Comparison of ENCODE assay signal across 23 cellular contexts in genomic region chr18:9997711-9998110, GRCh38.
DNase-seq lines count a peak whose midpoint lies in the region; TF ChIP-seq lines count a peak whose summit lies in the region.
"Had no signal": no experiment of that assay in that cellular context is flagged by ENCODE, and none has a peak within 500 bp of the region (broad histone marks: within the 10 kb centered on the region; RNA-seq: fewer than 3 reads in every experiment).

No MANE protein-coding gene starts in this region.

- 94% methylated on average over 1 of the region's 1 CpG for WGBS in esophagus muscularis mucosa

- H3K4me2 ChIP-seq in BLaER1 = no peak overlapping the region
- H3K4me2 ChIP-seq: A549 had no signal

- H3K9me3 ChIP-seq in BLaER1 (peaks cover 40% of the 10 kb centered on the region), esophagus muscularis mucosa (peaks cover 0 to 13% (median 0%) of the 10 kb centered on the region in 4 donors)
- H3K9me3 ChIP-seq: A549 had no signal

- peaks cover 16% of the 10 kb centered on the region for H3K9me3 Mint-ChIP-seq in activated T-helper 2 cell treated with anti-CD3 and anti-CD28 coated beads, Interferon-gamma antibody, Interleukin-2, Interleukin-4, amounts not matched to agents 10 μg/mL and 5 μg/mL and 100 μg/mL, durations not matched to agents 14 hours and 24 hours and 36 hours

- no peaks in the 10 kb centered on the region for H3K4me1 Mint-ChIP-seq in activated T-helper 2 cell treated with anti-CD3 and anti-CD28 coated beads, Interferon-gamma antibody, Interleukin-2, Interleukin-4, amounts not matched to agents 10 μg/mL and 5 μg/mL and 100 μg/mL, durations not matched to agents 14 hours and 24 hours and 36 hours (ENCODE audit: low read depth)
- H3K4me1 Mint-ChIP-seq: B cell; CD4-positive, CD25-positive, alpha-beta regulatory T cell; CD8-positive, alpha-beta memory T cell had no signal

- DNase-seq in esophagus muscularis mucosa (ENCODE audit: extremely low spot score) = peak; percentile 7
- peak; percentile 35 for DNase-seq in mesenteric fat pad (ENCODE audit: low spot score)
- no peak for DNase-seq in GM10266 (ENCODE audit: extremely low spot score)
- DNase-seq in activated T-helper 2 cell treated with anti-CD3 and anti-CD28 coated beads, Interferon-gamma antibody, Interleukin-2, Interleukin-4, amounts not matched to agents 10 μg/mL and 5 μg/mL and 100 μg/mL, durations not matched to agents 14 hours and 24 hours and 36 hours (ENCODE audit: low spot score) = no peak
- no peak for DNase-seq in NK-92 treated with Interleukin-12 subunit alpha and Interleukin-12 subunit beta, amount 100 ng/mL, for 24 hours (lab: John Stamatoyannopoulos, UW)
- DNase-seq: AML-193; C1 segment of cervical spinal cord; CD4-positive, alpha-beta memory T cell; CD4-positive, CD25-positive, alpha-beta regulatory T cell; CD8-positive, alpha-beta memory T cell; COR-L47; DMS 273 treated with DMSO at 0.1 percent for 48 hours; DMS153; DMS53; DMS79; DND-41; EL; GDM1 had no signal

- H3K27me3 Mint-ChIP-seq in activated T-helper 2 cell treated with anti-CD3 and anti-CD28 coated beads, Interferon-gamma antibody, Interleukin-2, Interleukin-4, amounts not matched to agents 10 μg/mL and 5 μg/mL and 100 μg/mL, durations not matched to agents 14 hours and 24 hours and 36 hours (ENCODE audit: low read depth) = peaks cover 9% of the 10 kb centered on the region

- no peaks in the 10 kb centered on the region for H3K36me3 Mint-ChIP-seq in activated T-helper 2 cell treated with anti-CD3 and anti-CD28 coated beads, Interferon-gamma antibody, Interleukin-2, Interleukin-4, amounts not matched to agents 10 μg/mL and 5 μg/mL and 100 μg/mL, durations not matched to agents 14 hours and 24 hours and 36 hours (ENCODE audit: low read depth)
- H3K36me3 Mint-ChIP-seq: CD4-positive, CD25-positive, alpha-beta regulatory T cell had no signal

- H3K4me3 ChIP-seq in BLaER1 = 0 out of 2 replicates have a peak overlapping the region, but pooled peaks have one; percentile 6
- H3K4me3 ChIP-seq in esophagus muscularis mucosa = no peak overlapping the region
- H3K4me3 ChIP-seq: A549 had no signal

- no peak overlapping the region for H3K27ac Mint-ChIP-seq in activated T-helper 2 cell treated with anti-CD3 and anti-CD28 coated beads, Interferon-gamma antibody, Interleukin-2, Interleukin-4, amounts not matched to agents 10 μg/mL and 5 μg/mL and 100 μg/mL, durations not matched to agents 14 hours and 24 hours and 36 hours
- H3K27ac Mint-ChIP-seq: B cell; CD4-positive, CD25-positive, alpha-beta regulatory T cell; CD8-positive, alpha-beta memory T cell had no signal

- H4K20me1 ChIP-seq in BLaER1 = no peaks in the 10 kb centered on the region

- no peak overlapping the region for H3K27ac ChIP-seq in BLaER1
- H3K27ac ChIP-seq in esophagus muscularis mucosa (replicated peaks in 1 of 4) = no peak overlapping the region
- H3K27ac ChIP-seq: 22Rv1, A549 had no signal

- no peak for TF ChIP-seq EP300 in esophagus muscularis mucosa (IDR thresholded peaks at IDR 0.05)

- H3K27me3 ChIP-seq in BLaER1 = no peaks in the 10 kb centered on the region
- H3K27me3 ChIP-seq in esophagus muscularis mucosa = no peaks in the 10 kb centered on the region

- TF ChIP-seq CTCF in esophagus muscularis mucosa (IDR thresholded peaks at IDR 0.05) (no peak), GM10266 (IDR thresholded peaks at IDR 0.05; ENCODE audit: control insufficient read depth, insufficient read depth, low read depth, missing control alignments) (no peak)

- intact Hi-C loops in esophagus muscularis mucosa (cut with DNase I) = no loop called here
- intact Hi-C loops in activated T-helper 2 cell treated with anti-CD3 and anti-CD28 coated beads, Interferon-gamma antibody, Interleukin-2, Interleukin-4, amounts not matched to agents 10 μg/mL and 5 μg/mL and 100 μg/mL, durations not matched to agents 14 hours and 24 hours and 36 hours (cut with micrococcal nuclease) = no loop called here

- H3K36me3 ChIP-seq in BLaER1 = peaks cover 5% of the 10 kb centered on the region; the same call in 1 of the 2 replicates
- no peaks in the 10 kb centered on the region for H3K36me3 ChIP-seq in esophagus muscularis mucosa

- TF ChIP-seq POLR2A in esophagus muscularis mucosa (IDR thresholded peaks at IDR 0.05; ENCODE audit: low read depth) = no peak

- H3K4me1 ChIP-seq in BLaER1 (peaks cover 9% of the 10 kb centered on the region), esophagus muscularis mucosa (peaks cover 0 to 16% (median 7%) of the 10 kb centered on the region in 4 donors)
- H3K4me1 ChIP-seq: A549 had no signal

- no peak overlapping the region for H3K9ac ChIP-seq in BLaER1

- H3K4me3 Mint-ChIP-seq in activated T-helper 2 cell treated with anti-CD3 and anti-CD28 coated beads, Interferon-gamma antibody, Interleukin-2, Interleukin-4, amounts not matched to agents 10 μg/mL and 5 μg/mL and 100 μg/mL, durations not matched to agents 14 hours and 24 hours and 36 hours (ENCODE audit: low read depth) = no peak overlapping the region
- H3K4me3 Mint-ChIP-seq: B cell; CD14-positive monocyte; CD4-positive, alpha-beta memory T cell; CD4-positive, CD25-positive, alpha-beta regulatory T cell; CD8-positive, alpha-beta memory T cell had no signal

Comparison
In these comparisons a context has a peak if more than half of its experiments do, and no peak if none do; other contexts are left out.
1. DNase-seq: peak in esophagus muscularis mucosa (single experiment) and mesenteric fat pad (single experiment); none in GM10266 (single experiment), activated T-helper 2 cell treated with anti-CD3 and anti-CD28 coated beads, Interferon-gamma antibody, Interleukin-2, Interleukin-4, amounts not matched to agents 10 μg/mL and 5 μg/mL and 100 μg/mL, durations not matched to agents 14 hours and 24 hours and 36 hours (single experiment) and NK-92 treated with Interleukin-12 subunit alpha and Interleukin-12 subunit beta, amount 100 ng/mL, for 24 hours (single experiment).